ENCODE assay signal across 20 cellular contexts in the genomic region with DNA sequence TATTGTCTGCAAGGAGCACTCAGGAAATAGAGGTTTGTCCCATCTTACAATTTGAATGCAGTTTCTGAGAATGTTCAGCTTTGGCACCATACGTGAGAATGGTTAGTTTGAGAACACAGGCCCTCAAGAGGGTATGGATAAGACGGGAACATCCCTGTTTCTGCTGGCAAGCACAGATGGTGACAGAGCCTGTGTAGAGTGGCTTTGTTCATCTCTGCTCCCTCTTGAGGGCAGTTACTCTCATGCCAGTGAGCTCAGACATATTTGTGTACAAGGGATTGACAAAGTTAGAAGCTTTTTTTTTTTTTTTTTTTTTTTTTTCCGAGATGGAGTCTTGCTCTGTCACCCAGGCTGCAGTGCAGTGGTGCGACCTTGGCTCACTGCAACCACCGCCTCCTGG.
DNase-seq lines count a peak whose midpoint lies in the region; ATAC-seq and TF ChIP-seq lines count a peak whose summit lies in the region.
"Had no signal": no experiment of that assay in that cellular context is flagged by ENCODE, and none has a peak within 500 bp of the region (broad histone marks: within the 10 kb centered on the region; RNA-seq: fewer than 3 reads in every experiment).

No MANE protein-coding gene starts in this region.

- H3K27ac Mint-ChIP-seq in activated CD4-positive, alpha-beta memory T cell treated with anti-CD3 and anti-CD28 coated beads, Interleukin-2, amount 10 ng/mL, durations not matched to agents 7 days and 5 days: no peak overlapping the region
- H3K27ac Mint-ChIP-seq: activated naive CD4-positive, alpha-beta T cell treated with anti-CD3 and anti-CD28 coated beads, Interleukin-2, amount 50 U/mL, for 72 hours; activated T-helper 1 cell treated with anti-CD3 and anti-CD28 coated beads, Interleukin-12 subunit alpha, Interleukin-12 subunit beta, Interleukin-2, Interleukin-4 antibody, amounts not matched to agents 30 ng/mL and 10 ng/mL and 1 ng/mL, durations not matched to agents 14 hours and 24 hours and 36 hours had no signal

- H2BK120ac ChIP-seq in mesenchymal stem cell (ENCODE audit: low read depth, low read length): peak overlapping the region; percentile 9

- CTCF ChIA-PET in activated CD4-positive, alpha-beta memory T cell treated with anti-CD3 and anti-CD28 coated beads, Interleukin-2, amount 10 ng/mL, durations not matched to agents 7 days and 5 days (lab: Charles Lee): interaction anchor here (0.7 kb wide), 1 partner anchor 172 kb away, joined by 5 read pairs; no protein-coding TSS in a partner anchor

- H3K4me3 ChIP-seq in GM23248 (no peak overlapping the region), brain microvascular endothelial cell (ENCODE audit: low read depth, low read length) (no peak overlapping the region), mesenchymal stem cell (ENCODE audit: insufficient read depth in 1 of 2, low read depth in 1 of 2, low read length in 2 of 2) (no peak overlapping the region)
- H3K4me3 ChIP-seq: tibial nerve had no signal

- peak overlapping the region in 1 of 2 experiments; percentile 55 for H3K14ac ChIP-seq in mesenchymal stem cell (ENCODE audit: low read length in 2 of 2)

- POLR2A ChIA-PET in activated CD4-positive, alpha-beta memory T cell treated with anti-CD3 and anti-CD28 coated beads, Interleukin-2, amount 10 ng/mL, durations not matched to agents 7 days and 5 days (lab: Charles Lee): no interaction called here

- H3K36me3 ChIP-seq in GM23248 (ENCODE audit: low read depth) (no peaks in the 10 kb centered on the region), brain microvascular endothelial cell (replicated peaks) (no peaks in the 10 kb centered on the region), mesenchymal stem cell (ENCODE audit: control insufficient read depth in 1 of 2, insufficient read depth in 2 of 2, low read depth in 1 of 2, low read length in 2 of 2) (no peaks in the 10 kb centered on the region)
- H3K36me3 ChIP-seq: tibial nerve had no signal

- TF ChIP-seq CTCF in brain microvascular endothelial cell (IDR thresholded peaks at IDR 0.05; ENCODE audit: low read depth, low read length, missing control alignments): peak; percentile 8

- H2AFZ ChIP-seq in GM23248: peak overlapping the region; percentile 8; the same call in 1 of the 2 replicates
- no peak overlapping the region for H2AFZ ChIP-seq in mesenchymal stem cell (ENCODE audit: low read depth, low read length)

- H3K79me2 ChIP-seq in GM23248 (ENCODE audit: insufficient read depth): no peaks in the 10 kb centered on the region

- no peak overlapping the region for H4K8ac ChIP-seq in mesenchymal stem cell (ENCODE audit: low read length)

- peaks cover 12% of the 10 kb centered on the region for H3K4me1 ChIP-seq in GM23248 (ENCODE audit: insufficient read depth)
- no peaks in the 10 kb centered on the region for H3K4me1 ChIP-seq in mesenchymal stem cell (ENCODE audit: control insufficient read depth, insufficient read depth, low read depth, low read length)
- H3K4me1 ChIP-seq: tibial nerve had no signal

- peak overlapping the region in 1 of 2 experiments; percentile 66 for H3K18ac ChIP-seq in mesenchymal stem cell (ENCODE audit: low read depth in 1 of 2, low read length in 2 of 2)

- H3K27ac ChIP-seq in GM23248: no peak overlapping the region
- H3K27ac ChIP-seq in brain microvascular endothelial cell: no peak overlapping the region
- H3K27ac ChIP-seq in mesenchymal stem cell (ENCODE audit: low read length, poor library complexity, severe bottlenecking): no peak overlapping the region
- H3K27ac ChIP-seq: tibial nerve had no signal

- H2BK5ac ChIP-seq in mesenchymal stem cell (ENCODE audit: low read depth, low read length, poor library complexity, severe bottlenecking): no peak overlapping the region

- no peaks in the 10 kb centered on the region for H4K20me1 ChIP-seq in GM23248 (ENCODE audit: insufficient read depth)

- H3K27me3 Mint-ChIP-seq in activated CD4-positive, alpha-beta memory T cell treated with anti-CD3 and anti-CD28 coated beads, Interleukin-2, amount 10 ng/mL, durations not matched to agents 7 days and 5 days: peaks cover 7% of the 10 kb centered on the region
- H3K27me3 Mint-ChIP-seq: stimulated activated naive CD8-positive, alpha-beta T cell treated with anti-CD3 and anti-CD28 coated beads, Interleukin-15, amount 100 ng/mL, for 72 hours had no signal

- WGBS in GM23248 (ENCODE audit: low coverage in 1 of 2, low lambda C conversion rate in 2 of 2, missing lambda C conversion rate in 2 of 2), 2 experiments: 57 to 60% methylated on average over 4 to 5 of the region's 5 CpGs
- 62% methylated on average over 3 of the region's 5 CpGs for WGBS in mesenchymal stem cell

- peaks cover 4% of the 10 kb centered on the region; the same call in 1 of the 2 replicates for H3F3A ChIP-seq in GM23248 (ENCODE audit: insufficient read depth)

- ATAC-seq in HG02884 (IDR thresholded peaks at IDR 0.05; ENCODE audit: unreplicated experiment): no peak
- ATAC-seq: activated naive CD4-positive, alpha-beta T cell treated with anti-CD3 and anti-CD28 coated beads, Interleukin-2, amount 50 U/mL, for 72 hours; stimulated activated naive CD8-positive, alpha-beta T cell treated with anti-CD3 and anti-CD28 coated beads, Interleukin-15, amount 100 ng/mL, for 72 hours had no signal

- DNase-seq in AG20443 (ENCODE audit: low spot score) (peak; percentile 41), GM23248 (peak; percentile 30), brain microvascular endothelial cell (no peak), mesenchymal stem cell (no peak), hypothalamus (lab: John Stamatoyannopoulos, UW) (no peak), SW480 (ENCODE audit: low spot score) (no peak)
- DNase-seq in activated CD4-positive, alpha-beta memory T cell treated with anti-CD3 and anti-CD28 coated beads, Interleukin-2, amount 10 ng/mL, durations not matched to agents 7 days and 5 days: no peak
- DNase-seq: activated CD4-positive, alpha-beta T cell treated with anti-CD3 and anti-CD28 coated beads for 4 hours; AML-193; aorta; effector CD8-positive, alpha-beta T cell; KBM-7; NCI-H1436 treated with DMSO at 0.1 percent for 48 hours; NCI-H526 treated with DMSO at 0.1 percent for 48 hours; stimulated activated naive CD8-positive, alpha-beta T cell treated with anti-CD3 and anti-CD28 coated beads, Interleukin-15, amount 100 ng/mL, for 72 hours had no signal

- peaks cover 5% of the 10 kb centered on the region for H3K36me3 Mint-ChIP-seq in activated CD4-positive, alpha-beta memory T cell treated with anti-CD3 and anti-CD28 coated beads, Interleukin-2, amount 10 ng/mL, durations not matched to agents 7 days and 5 days (ENCODE audit: low read depth)

- H4K91ac ChIP-seq in mesenchymal stem cell (ENCODE audit: low read length): peak overlapping the region; percentile 74

- H2BK12ac ChIP-seq in mesenchymal stem cell (ENCODE audit: low read length in 2 of 2): peak overlapping the region; percentile 42 to 86

- no peaks in the 10 kb centered on the region for H3K9me2 ChIP-seq in GM23248 (ENCODE audit: insufficient read depth)

- no peak overlapping the region for H3K4me3 Mint-ChIP-seq in activated CD4-positive, alpha-beta memory T cell treated with anti-CD3 and anti-CD28 coated beads, Interleukin-2, amount 10 ng/mL, durations not matched to agents 7 days and 5 days
- H3K4me3 Mint-ChIP-seq: activated T-helper 1 cell treated with anti-CD3 and anti-CD28 coated beads, Interleukin-12 subunit alpha, Interleukin-12 subunit beta, Interleukin-2, Interleukin-4 antibody, amounts not matched to agents 30 ng/mL and 10 ng/mL and 1 ng/mL, durations not matched to agents 14 hours and 24 hours and 36 hours; central memory CD8-positive, alpha-beta T cell; stimulated activated naive CD8-positive, alpha-beta T cell treated with anti-CD3 and anti-CD28 coated beads, Interleukin-15, amount 100 ng/mL, for 72 hours had no signal

- H3K4ac ChIP-seq in mesenchymal stem cell (ENCODE audit: low read depth in 1 of 2, low read length in 2 of 2): no peak overlapping the region

- no peaks in the 10 kb centered on the region for H3K4me1 Mint-ChIP-seq in activated CD4-positive, alpha-beta memory T cell treated with anti-CD3 and anti-CD28 coated beads, Interleukin-2, amount 10 ng/mL, durations not matched to agents 7 days and 5 days
- H3K4me1 Mint-ChIP-seq: central memory CD8-positive, alpha-beta T cell; stimulated activated naive CD8-positive, alpha-beta T cell treated with anti-CD3 and anti-CD28 coated beads, Interleukin-15, amount 100 ng/mL, for 72 hours had no signal

- no peaks in the 10 kb centered on the region for H3K79me1 ChIP-seq in mesenchymal stem cell (replicated peaks; ENCODE audit: low read length, poor library complexity, severe bottlenecking)

- H3K9ac ChIP-seq in GM23248: no peak overlapping the region
- peak overlapping the region; percentile 18 for H3K9ac ChIP-seq in mesenchymal stem cell (ENCODE audit: low read length)

- no peak overlapping the region for H2AK5ac ChIP-seq in mesenchymal stem cell (ENCODE audit: low read length, severe bottlenecking)

- H3K9me3 ChIP-seq in GM23248 (ENCODE audit: low read depth) (no peaks in the 10 kb centered on the region), mesenchymal stem cell (ENCODE audit: control insufficient read depth, low read length) (no peaks in the 10 kb centered on the region)
- H3K9me3 ChIP-seq: tibial nerve had no signal

- peaks cover 3% of the 10 kb centered on the region for H3K9me3 Mint-ChIP-seq in activated CD4-positive, alpha-beta memory T cell treated with anti-CD3 and anti-CD28 coated beads, Interleukin-2, amount 10 ng/mL, durations not matched to agents 7 days and 5 days
- H3K9me3 Mint-ChIP-seq: central memory CD8-positive, alpha-beta T cell had no signal

- in situ Hi-C loops in GM23248 (cut with MboI) (no loop called here), brain microvascular endothelial cell (cut with HindIII; ENCODE audit: low pct_ligation_motif_present, low sequenced_read_pairs) (no loop called here)

- H3K23ac ChIP-seq in mesenchymal stem cell (ENCODE audit: low read length in 2 of 2): no peak overlapping the region

- H3K27me3 ChIP-seq in GM23248 (replicated peaks; ENCODE audit: insufficient read depth): no peaks in the 10 kb centered on the region
- H3K27me3 ChIP-seq in brain microvascular endothelial cell (replicated peaks): no peaks in the 10 kb centered on the region
- no peaks in the 10 kb centered on the region for H3K27me3 ChIP-seq in mesenchymal stem cell (ENCODE audit: control insufficient read depth in 1 of 2, insufficient read depth in 1 of 2, low read length in 2 of 2)
- H3K27me3 ChIP-seq: tibial nerve had no signal

- H3K4me2 ChIP-seq in GM23248 (ENCODE audit: unreplicated experiment): no peak overlapping the region
- H3K4me2 ChIP-seq in mesenchymal stem cell (ENCODE audit: low read length, poor library complexity, severe bottlenecking): no peak overlapping the region

- no peak overlapping the region for H2BK15ac ChIP-seq in mesenchymal stem cell (ENCODE audit: low read depth, poor library complexity, severe bottlenecking)

Comparison
In these comparisons a context has a peak if more than half of its experiments do, and no peak if none do; other contexts are left out.
1. DNase-seq: peak in AG20443 (single experiment) and GM23248 (single experiment); none in brain microvascular endothelial cell (single experiment), mesenchymal stem cell (single experiment), activated CD4-positive, alpha-beta memory T cell treated with anti-CD3 and anti-CD28 coated beads, Interleukin-2, amount 10 ng/mL, durations not matched to agents 7 days and 5 days (single experiment), hypothalamus (0 of 51) and SW480 (single experiment).